8 cellular contexts compared by ENCODE assay signal in genomic region chr18:36829362-36830140, GRCh38. TPM values are rescaled to one million over a fixed set of nuclear protein-coding genes. Genes with fewer than 3 reads are reported as not detected.
DNase-seq lines count a peak whose midpoint lies in the region; ATAC-seq and TF ChIP-seq lines count a peak whose summit lies in the region.

No MANE protein-coding gene starts in this region.

- H3K36me3 Mint-ChIP-seq in CD8-positive, alpha-beta T cell, result peaks cover 6% of the 10 kb centered on the region
- H3K36me3 Mint-ChIP-seq in activated CD4-positive, alpha-beta memory T cell treated with anti-CD3 and anti-CD28 coated beads, Interleukin-2, amount 10 ng/mL, durations not matched to agents 7 days and 5 days (ENCODE audit: low read depth), result peaks cover 18% of the 10 kb centered on the region
- no peaks in the 10 kb centered on the region for H3K36me3 Mint-ChIP-seq in glutamatergic neuron (ENCODE audit: unreplicated experiment)

- peak overlapping the region; percentile 81 for H3K4me3 Mint-ChIP-seq in CD8-positive, alpha-beta T cell
- H3K4me3 Mint-ChIP-seq in activated CD4-positive, alpha-beta memory T cell treated with anti-CD3 and anti-CD28 coated beads, Interleukin-2, amount 10 ng/mL, durations not matched to agents 7 days and 5 days, result peak overlapping the region; percentile 83
- peak overlapping the region; percentile 87 for H3K4me3 Mint-ChIP-seq in glutamatergic neuron (ENCODE audit: unreplicated experiment)

- H3K36me3 ChIP-seq in CD8-positive, alpha-beta T cell (ENCODE audit: insufficient read depth, low read length), result no peaks in the 10 kb centered on the region
- 0 out of 2 replicates have a peak, but pooled peaks cover 5% of the 10 kb centered on the region for H3K36me3 ChIP-seq in HUES6 (ENCODE audit: control insufficient read depth, insufficient read depth, low read length)
- no peaks in the 10 kb centered on the region for H3K36me3 ChIP-seq in psoas muscle (ENCODE audit: insufficient read depth in 1 of 2, low read depth in 1 of 2)

- WGBS in psoas muscle, 3 donors, result 10 to 19% (median 13%) methylated on average over 17 of the region's 17 CpGs

- peaks cover 22% of the 10 kb centered on the region for H3K4me1 ChIP-seq in CD8-positive, alpha-beta T cell (ENCODE audit: insufficient read depth, low read length)
- H3K4me1 ChIP-seq in HUES6 (ENCODE audit: control insufficient read depth, insufficient read depth, low read length), result peaks cover 6% of the 10 kb centered on the region; the same call in 1 of the 2 replicates
- H3K4me1 ChIP-seq in psoas muscle, result peaks cover 11% of the 10 kb centered on the region

- POLR2A ChIA-PET in CD8-positive, alpha-beta T cell (lab: Charles Lee), result interaction anchor here (0.6 to 1.6 kb wide), 4 partner anchors 9 to 857 kb away, joined by 3 to 9 read pairs (median 6); partner anchors contain the start of gene RMP24
- POLR2A ChIA-PET in activated CD4-positive, alpha-beta memory T cell treated with anti-CD3 and anti-CD28 coated beads, Interleukin-2, amount 10 ng/mL, durations not matched to agents 7 days and 5 days (lab: Charles Lee), result interaction anchor here (0.7 to 2.0 kb wide), 12 partner anchors 9 to 1485 kb away, joined by 3 to 13 read pairs (median 4); partner anchors contain the start of genes RMP24, SLC39A6 and ZNF24

- H3K4me3 ChIP-seq in CD8-positive, alpha-beta T cell (ENCODE audit: low read depth, low read length), result peak overlapping the region; percentile 99
- H3K4me3 ChIP-seq in HUES6 (ENCODE audit: low read depth, low read length) (peak overlapping the region; percentile 95), psoas muscle (peak overlapping the region; percentile 90)

- peaks cover 42% of the 10 kb centered on the region for H3K4me1 Mint-ChIP-seq in CD8-positive, alpha-beta T cell (ENCODE audit: low read depth)
- H3K4me1 Mint-ChIP-seq in activated CD4-positive, alpha-beta memory T cell treated with anti-CD3 and anti-CD28 coated beads, Interleukin-2, amount 10 ng/mL, durations not matched to agents 7 days and 5 days, result peaks cover 41% of the 10 kb centered on the region
- peaks cover 6% of the 10 kb centered on the region for H3K4me1 Mint-ChIP-seq in glutamatergic neuron (ENCODE audit: low read depth, unreplicated experiment)

- intact Hi-C loops in CD8-positive, alpha-beta T cell (cut with DNase I, micrococcal nuclease), result loop anchor here (1.0 to 10.0 kb wide), 14 partner anchors 700 to 1852 kb away; partner anchors contain the start of genes ELP2 (in 2 of the 2), INO80C (in 2 of the 2), SLC39A6 (in 2 of the 2) and ZNF24 (in 2 of the 2)
- intact Hi-C loops in psoas muscle (cut with DNase I), result no loop called here

- CTCF ChIA-PET in CD8-positive, alpha-beta T cell (lab: Charles Lee), result interaction anchor here (1.9 to 3.0 kb wide), 2 partner anchors 12 to 19 kb away, joined by 7 to 18 read pairs; no protein-coding TSS in a partner anchor
- CTCF ChIA-PET in activated CD4-positive, alpha-beta memory T cell treated with anti-CD3 and anti-CD28 coated beads, Interleukin-2, amount 10 ng/mL, durations not matched to agents 7 days and 5 days (lab: Charles Lee), result interaction anchor here (0.6 to 2.6 kb wide), 11 partner anchors 9 to 700 kb away, joined by 3 to 9 read pairs (median 5); partner anchors contain the start of genes ELP2 and SLC39A6

- no peaks in the 10 kb centered on the region for H3K27me3 Mint-ChIP-seq in CD8-positive, alpha-beta T cell (ENCODE audit: low read depth)
- H3K27me3 Mint-ChIP-seq in activated CD4-positive, alpha-beta memory T cell treated with anti-CD3 and anti-CD28 coated beads, Interleukin-2, amount 10 ng/mL, durations not matched to agents 7 days and 5 days, result no peaks in the 10 kb centered on the region
- peaks cover 6% of the 10 kb centered on the region for H3K27me3 Mint-ChIP-seq in glutamatergic neuron (ENCODE audit: unreplicated experiment)

- TF ChIP-seq CTCF in CD8-positive, alpha-beta T cell (IDR thresholded peaks at IDR 0.05), result peak; percentile 4
- TF ChIP-seq CTCF in glutamatergic neuron (IDR thresholded peaks at IDR 0.05; ENCODE audit: partially characterized antibody, unreplicated experiment), result peak; percentile 6
- TF ChIP-seq CTCF in psoas muscle (IDR thresholded peaks at IDR 0.05), result peak; percentile 1

- peak overlapping the region; percentile 90 for H3K9ac ChIP-seq in HUES6 (ENCODE audit: low read length)

- H3K27me3 ChIP-seq in CD8-positive, alpha-beta T cell (ENCODE audit: insufficient read depth, low read length), result no peaks in the 10 kb centered on the region
- H3K27me3 ChIP-seq in HUES6 (ENCODE audit: control insufficient read depth, insufficient read depth, low read length), result no peaks in the 10 kb centered on the region
- no peaks in the 10 kb centered on the region for H3K27me3 ChIP-seq in psoas muscle (ENCODE audit: insufficient read depth in 3 of 3, low read length in 2 of 3)

- no peaks in the 10 kb centered on the region for H3K9me3 ChIP-seq in CD8-positive, alpha-beta T cell (ENCODE audit: low read length)
- H3K9me3 ChIP-seq in HUES6 (ENCODE audit: control insufficient read depth, insufficient read depth, low read depth, low read length), result no peaks in the 10 kb centered on the region
- H3K9me3 ChIP-seq in psoas muscle, result no peaks in the 10 kb centered on the region

- ATAC-seq in CD8-positive, alpha-beta T cell, result no peak
- peak in 1 of 4 donors; percentile 4 for ATAC-seq in psoas muscle
- ATAC-seq in HG02870 (IDR thresholded peaks at IDR 0.05; ENCODE audit: unreplicated experiment), result no peak
- no peak for ATAC-seq in GM21786 (IDR thresholded peaks at IDR 0.05; ENCODE audit: unreplicated experiment)
- ATAC-seq in GM21381 (IDR thresholded peaks at IDR 0.05; ENCODE audit: unreplicated experiment), result no peak

- peak overlapping the region; percentile 70 for H3K27ac ChIP-seq in CD8-positive, alpha-beta T cell (ENCODE audit: low read depth, low read length)
- H3K27ac ChIP-seq in HUES6 (ENCODE audit: low read depth, low read length) (no peak overlapping the region), psoas muscle (peak overlapping the region; percentile 76)

- DNase-seq in CD8-positive, alpha-beta T cell, result no peak
- no peak for DNase-seq in activated CD4-positive, alpha-beta memory T cell treated with anti-CD3 and anti-CD28 coated beads, Interleukin-2, amount 10 ng/mL, durations not matched to agents 7 days and 5 days
- DNase-seq in glutamatergic neuron (peak; percentile 35), psoas muscle (no peak)

- H3K27ac Mint-ChIP-seq in CD8-positive, alpha-beta T cell, result peak overlapping the region; percentile 79
- H3K27ac Mint-ChIP-seq in activated CD4-positive, alpha-beta memory T cell treated with anti-CD3 and anti-CD28 coated beads, Interleukin-2, amount 10 ng/mL, durations not matched to agents 7 days and 5 days, result peak overlapping the region; percentile 67
- peak overlapping the region; percentile 59 for H3K27ac Mint-ChIP-seq in glutamatergic neuron (ENCODE audit: unreplicated experiment)

- no peaks in the 10 kb centered on the region for H3K9me3 Mint-ChIP-seq in CD8-positive, alpha-beta T cell
- H3K9me3 Mint-ChIP-seq in activated CD4-positive, alpha-beta memory T cell treated with anti-CD3 and anti-CD28 coated beads, Interleukin-2, amount 10 ng/mL, durations not matched to agents 7 days and 5 days, result no peaks in the 10 kb centered on the region
- H3K9me3 Mint-ChIP-seq in glutamatergic neuron (ENCODE audit: unreplicated experiment), result peaks cover 8% of the 10 kb centered on the region

RNA-seq across cellular contexts. Expression of gene KIAA1328, which starts 0.6 kb away (rescaled TPM):
- 1 to 10 TPM; 6.9 to 7.0 TPM for total RNA-seq in CD8-positive, alpha-beta T cell
- total RNA-seq in activated CD4-positive, alpha-beta memory T cell treated with anti-CD3 and anti-CD28 coated beads, Interleukin-2, amount 10 ng/mL, durations not matched to agents 7 days and 5 days, result 1 to 10 TPM; 7.4 to 8.6 TPM
- total RNA-seq in glutamatergic neuron (ENCODE audit: unreplicated experiment) (9.5 TPM), psoas muscle (1 to 10 TPM; 3.1 to 4.4 (median 3.5) TPM)
- polyA plus RNA-seq in psoas muscle, result 1 to 10 TPM; 1.3 to 3.6 (median 2.8) TPM

RNA-seq across cellular contexts. Expression of gene TPGS2, which starts 0.7 kb away (rescaled TPM):
- 10 to 100 TPM; 14.5 to 16.4 TPM for total RNA-seq in CD8-positive, alpha-beta T cell
- 100 to 1,000 TPM; 110 TPM for total RNA-seq in activated CD4-positive, alpha-beta memory T cell treated with anti-CD3 and anti-CD28 coated beads, Interleukin-2, amount 10 ng/mL, durations not matched to agents 7 days and 5 days
- total RNA-seq in glutamatergic neuron (ENCODE audit: unreplicated experiment) (166 TPM), psoas muscle (10 to 100 TPM in 3 of 4 donors, 1 to 10 TPM in 1; 8.8 to 16.2 (median 13.5) TPM)
- polyA plus RNA-seq in psoas muscle, result 10 to 100 TPM; 10.7 to 17.7 (median 13.5) TPM

Comparison
In these comparisons a context has a peak if more than half of its experiments do, and no peak if none do; other contexts are left out.
1. intact Hi-C loops: an anchor here in CD8-positive, alpha-beta T cell (1.0 to 10.0 kb wide); none called in psoas muscle.